ENCODE assay signal across 1 cellular context in the genomic region with DNA sequence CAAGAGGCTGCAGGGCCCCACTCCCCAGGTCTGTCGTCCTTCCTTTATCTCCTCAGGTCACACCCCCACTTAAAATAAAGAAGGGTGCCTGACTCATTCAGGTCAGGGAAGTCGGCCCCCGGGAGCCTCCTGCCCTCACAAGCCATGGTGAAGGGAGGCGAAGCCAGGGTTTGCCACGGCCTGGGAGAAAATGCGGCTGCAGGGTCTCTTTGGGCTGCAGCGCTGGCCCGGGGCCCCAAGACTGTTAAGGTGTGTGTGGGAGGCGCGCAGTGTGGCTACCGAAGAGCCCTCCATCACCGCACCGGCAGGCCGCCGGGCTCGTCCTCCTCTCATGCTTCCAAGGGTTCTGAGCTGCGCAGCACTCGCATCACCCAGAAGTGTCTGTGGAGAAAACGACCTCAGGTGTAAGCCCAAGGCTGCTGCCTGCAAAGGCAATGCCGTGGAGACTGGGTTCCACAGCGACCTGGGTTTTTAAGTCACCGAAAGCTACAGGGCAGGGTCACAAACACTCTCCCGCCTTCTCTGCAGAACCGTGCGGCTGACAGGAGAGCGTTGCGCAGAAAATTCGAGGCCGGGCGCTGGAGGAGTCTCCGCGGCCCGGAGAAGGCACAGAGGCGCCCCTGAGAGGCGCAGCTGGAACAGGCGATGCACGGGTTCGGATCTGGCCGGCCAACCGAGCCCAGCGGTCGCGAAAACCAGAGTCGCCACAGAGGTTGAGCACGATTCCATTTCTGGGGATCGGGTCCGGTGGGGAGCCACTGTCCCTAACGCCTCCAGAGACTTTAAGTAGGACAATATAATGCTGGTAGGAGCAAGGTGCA.
TF ChIP-seq lines count a peak whose summit lies in the region.

No MANE protein-coding gene starts in this region.

TF ChIP-seq in K562, 482 proteins besides CTCF, POLR2A, EP300 and RAD21 (continues in another document):
- TF ChIP-seq, protein P1, sequence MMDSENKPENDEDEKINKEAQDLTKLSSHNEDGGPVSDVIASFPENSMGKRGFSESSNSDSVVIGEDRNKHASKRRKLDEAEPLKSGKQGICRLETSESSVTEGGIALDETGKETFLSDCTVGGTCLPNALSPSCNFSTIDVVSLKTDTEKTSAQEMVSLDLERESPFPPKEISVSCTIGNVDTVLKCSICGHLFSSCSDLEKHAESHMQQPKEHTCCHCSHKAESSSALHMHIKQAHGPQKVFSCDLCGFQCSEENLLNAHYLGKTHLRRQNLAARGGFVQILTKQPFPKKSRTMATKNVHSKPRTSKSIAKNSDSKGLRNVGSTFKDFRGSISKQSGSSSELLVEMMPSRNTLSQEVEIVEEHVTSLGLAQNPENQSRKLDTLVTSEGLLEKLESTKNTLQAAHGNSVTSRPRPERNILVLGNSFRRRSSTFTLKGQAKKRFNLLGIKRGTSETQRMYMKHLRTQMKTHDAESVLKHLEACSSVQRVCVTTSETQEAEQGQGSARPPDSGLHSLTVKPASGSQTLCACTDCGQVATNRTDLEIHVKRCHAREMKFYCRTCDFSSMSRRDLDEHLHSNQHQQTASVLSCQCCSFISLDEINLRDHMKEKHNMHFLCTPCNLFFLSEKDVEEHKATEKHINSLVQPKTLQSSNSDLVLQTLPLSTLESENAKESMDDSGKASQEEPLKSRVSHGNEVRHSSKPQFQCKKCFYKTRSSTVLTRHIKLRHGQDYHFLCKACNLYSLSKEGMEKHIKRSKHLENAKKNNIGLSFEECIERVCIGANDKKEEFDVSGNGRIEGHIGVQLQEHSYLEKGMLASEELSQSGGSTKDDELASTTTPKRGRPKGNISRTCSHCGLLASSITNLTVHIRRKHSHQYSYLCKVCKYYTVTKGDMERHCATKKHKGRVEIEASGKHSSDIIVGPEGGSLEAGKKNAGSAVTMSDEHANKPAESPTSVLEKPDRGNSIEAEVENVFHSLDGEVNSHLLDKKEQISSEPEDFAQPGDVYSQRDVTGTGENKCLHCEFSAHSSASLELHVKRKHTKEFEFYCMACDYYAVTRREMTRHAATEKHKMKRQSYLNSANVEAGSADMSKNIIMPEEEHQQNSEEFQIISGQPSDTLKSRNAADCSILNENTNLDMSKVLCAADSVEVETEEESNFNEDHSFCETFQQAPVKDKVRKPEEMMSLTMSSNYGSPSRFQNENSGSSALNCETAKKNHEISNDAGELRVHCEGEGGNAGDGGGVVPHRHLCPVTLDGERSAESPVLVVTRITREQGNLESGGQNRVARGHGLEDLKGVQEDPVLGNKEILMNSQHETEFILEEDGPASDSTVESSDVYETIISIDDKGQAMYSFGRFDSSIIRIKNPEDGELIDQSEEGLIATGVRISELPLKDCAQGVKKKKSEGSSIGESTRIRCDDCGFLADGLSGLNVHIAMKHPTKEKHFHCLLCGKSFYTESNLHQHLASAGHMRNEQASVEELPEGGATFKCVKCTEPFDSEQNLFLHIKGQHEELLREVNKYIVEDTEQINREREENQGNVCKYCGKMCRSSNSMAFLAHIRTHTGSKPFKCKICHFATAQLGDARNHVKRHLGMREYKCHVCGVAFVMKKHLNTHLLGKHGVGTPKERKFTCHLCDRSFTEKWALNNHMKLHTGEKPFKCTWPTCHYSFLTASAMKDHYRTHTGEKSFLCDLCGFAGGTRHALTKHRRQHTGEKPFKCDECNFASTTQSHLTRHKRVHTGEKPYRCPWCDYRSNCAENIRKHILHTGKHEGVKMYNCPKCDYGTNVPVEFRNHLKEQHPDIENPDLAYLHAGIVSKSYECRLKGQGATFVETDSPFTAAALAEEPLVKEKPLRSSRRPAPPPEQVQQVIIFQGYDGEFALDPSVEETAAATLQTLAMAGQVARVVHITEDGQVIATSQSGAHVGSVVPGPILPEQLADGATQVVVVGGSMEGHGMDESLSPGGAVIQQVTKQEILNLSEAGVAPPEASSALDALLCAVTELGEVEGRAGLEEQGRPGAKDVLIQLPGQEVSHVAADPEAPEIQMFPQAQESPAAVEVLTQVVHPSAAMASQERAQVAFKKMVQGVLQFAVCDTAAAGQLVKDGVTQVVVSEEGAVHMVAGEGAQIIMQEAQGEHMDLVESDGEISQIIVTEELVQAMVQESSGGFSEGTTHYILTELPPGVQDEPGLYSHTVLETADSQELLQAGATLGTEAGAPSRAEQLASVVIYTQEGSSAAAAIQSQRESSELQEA (IDR thresholded peaks at IDR 0.05; ENCODE audit: low read depth): no peak
- TF ChIP-seq, protein P2, sequence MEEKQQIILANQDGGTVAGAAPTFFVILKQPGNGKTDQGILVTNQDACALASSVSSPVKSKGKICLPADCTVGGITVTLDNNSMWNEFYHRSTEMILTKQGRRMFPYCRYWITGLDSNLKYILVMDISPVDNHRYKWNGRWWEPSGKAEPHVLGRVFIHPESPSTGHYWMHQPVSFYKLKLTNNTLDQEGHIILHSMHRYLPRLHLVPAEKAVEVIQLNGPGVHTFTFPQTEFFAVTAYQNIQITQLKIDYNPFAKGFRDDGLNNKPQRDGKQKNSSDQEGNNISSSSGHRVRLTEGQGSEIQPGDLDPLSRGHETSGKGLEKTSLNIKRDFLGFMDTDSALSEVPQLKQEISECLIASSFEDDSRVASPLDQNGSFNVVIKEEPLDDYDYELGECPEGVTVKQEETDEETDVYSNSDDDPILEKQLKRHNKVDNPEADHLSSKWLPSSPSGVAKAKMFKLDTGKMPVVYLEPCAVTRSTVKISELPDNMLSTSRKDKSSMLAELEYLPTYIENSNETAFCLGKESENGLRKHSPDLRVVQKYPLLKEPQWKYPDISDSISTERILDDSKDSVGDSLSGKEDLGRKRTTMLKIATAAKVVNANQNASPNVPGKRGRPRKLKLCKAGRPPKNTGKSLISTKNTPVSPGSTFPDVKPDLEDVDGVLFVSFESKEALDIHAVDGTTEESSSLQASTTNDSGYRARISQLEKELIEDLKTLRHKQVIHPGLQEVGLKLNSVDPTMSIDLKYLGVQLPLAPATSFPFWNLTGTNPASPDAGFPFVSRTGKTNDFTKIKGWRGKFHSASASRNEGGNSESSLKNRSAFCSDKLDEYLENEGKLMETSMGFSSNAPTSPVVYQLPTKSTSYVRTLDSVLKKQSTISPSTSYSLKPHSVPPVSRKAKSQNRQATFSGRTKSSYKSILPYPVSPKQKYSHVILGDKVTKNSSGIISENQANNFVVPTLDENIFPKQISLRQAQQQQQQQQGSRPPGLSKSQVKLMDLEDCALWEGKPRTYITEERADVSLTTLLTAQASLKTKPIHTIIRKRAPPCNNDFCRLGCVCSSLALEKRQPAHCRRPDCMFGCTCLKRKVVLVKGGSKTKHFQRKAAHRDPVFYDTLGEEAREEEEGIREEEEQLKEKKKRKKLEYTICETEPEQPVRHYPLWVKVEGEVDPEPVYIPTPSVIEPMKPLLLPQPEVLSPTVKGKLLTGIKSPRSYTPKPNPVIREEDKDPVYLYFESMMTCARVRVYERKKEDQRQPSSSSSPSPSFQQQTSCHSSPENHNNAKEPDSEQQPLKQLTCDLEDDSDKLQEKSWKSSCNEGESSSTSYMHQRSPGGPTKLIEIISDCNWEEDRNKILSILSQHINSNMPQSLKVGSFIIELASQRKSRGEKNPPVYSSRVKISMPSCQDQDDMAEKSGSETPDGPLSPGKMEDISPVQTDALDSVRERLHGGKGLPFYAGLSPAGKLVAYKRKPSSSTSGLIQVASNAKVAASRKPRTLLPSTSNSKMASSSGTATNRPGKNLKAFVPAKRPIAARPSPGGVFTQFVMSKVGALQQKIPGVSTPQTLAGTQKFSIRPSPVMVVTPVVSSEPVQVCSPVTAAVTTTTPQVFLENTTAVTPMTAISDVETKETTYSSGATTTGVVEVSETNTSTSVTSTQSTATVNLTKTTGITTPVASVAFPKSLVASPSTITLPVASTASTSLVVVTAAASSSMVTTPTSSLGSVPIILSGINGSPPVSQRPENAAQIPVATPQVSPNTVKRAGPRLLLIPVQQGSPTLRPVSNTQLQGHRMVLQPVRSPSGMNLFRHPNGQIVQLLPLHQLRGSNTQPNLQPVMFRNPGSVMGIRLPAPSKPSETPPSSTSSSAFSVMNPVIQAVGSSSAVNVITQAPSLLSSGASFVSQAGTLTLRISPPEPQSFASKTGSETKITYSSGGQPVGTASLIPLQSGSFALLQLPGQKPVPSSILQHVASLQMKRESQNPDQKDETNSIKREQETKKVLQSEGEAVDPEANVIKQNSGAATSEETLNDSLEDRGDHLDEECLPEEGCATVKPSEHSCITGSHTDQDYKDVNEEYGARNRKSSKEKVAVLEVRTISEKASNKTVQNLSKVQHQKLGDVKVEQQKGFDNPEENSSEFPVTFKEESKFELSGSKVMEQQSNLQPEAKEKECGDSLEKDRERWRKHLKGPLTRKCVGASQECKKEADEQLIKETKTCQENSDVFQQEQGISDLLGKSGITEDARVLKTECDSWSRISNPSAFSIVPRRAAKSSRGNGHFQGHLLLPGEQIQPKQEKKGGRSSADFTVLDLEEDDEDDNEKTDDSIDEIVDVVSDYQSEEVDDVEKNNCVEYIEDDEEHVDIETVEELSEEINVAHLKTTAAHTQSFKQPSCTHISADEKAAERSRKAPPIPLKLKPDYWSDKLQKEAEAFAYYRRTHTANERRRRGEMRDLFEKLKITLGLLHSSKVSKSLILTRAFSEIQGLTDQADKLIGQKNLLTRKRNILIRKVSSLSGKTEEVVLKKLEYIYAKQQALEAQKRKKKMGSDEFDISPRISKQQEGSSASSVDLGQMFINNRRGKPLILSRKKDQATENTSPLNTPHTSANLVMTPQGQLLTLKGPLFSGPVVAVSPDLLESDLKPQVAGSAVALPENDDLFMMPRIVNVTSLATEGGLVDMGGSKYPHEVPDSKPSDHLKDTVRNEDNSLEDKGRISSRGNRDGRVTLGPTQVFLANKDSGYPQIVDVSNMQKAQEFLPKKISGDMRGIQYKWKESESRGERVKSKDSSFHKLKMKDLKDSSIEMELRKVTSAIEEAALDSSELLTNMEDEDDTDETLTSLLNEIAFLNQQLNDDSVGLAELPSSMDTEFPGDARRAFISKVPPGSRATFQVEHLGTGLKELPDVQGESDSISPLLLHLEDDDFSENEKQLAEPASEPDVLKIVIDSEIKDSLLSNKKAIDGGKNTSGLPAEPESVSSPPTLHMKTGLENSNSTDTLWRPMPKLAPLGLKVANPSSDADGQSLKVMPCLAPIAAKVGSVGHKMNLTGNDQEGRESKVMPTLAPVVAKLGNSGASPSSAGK (IDR thresholded peaks at IDR 0.05): peak; percentile 36; the same call in 1 of the 2 replicates
- TF ChIP-seq RBFOX2 (IDR thresholded peaks at IDR 0.05; ENCODE audit: low read depth, low read length): 0 out of 2 replicates have a peak, but pooled peaks have one; percentile 10
- no peak for TF ChIP-seq PTTG1 (tag; IDR thresholded peaks at IDR 0.05; ENCODE audit: low read depth)
- TF ChIP-seq RFX7 (CRISPR knock-in tag; IDR thresholded peaks at IDR 0.05): no peak
- no peak for TF ChIP-seq ZNF239 (CRISPR knock-in tag; IDR thresholded peaks at IDR 0.05)
- no peak for TF ChIP-seq RCOR1 (IDR thresholded peaks at IDR 0.05; ENCODE audit: borderline replicate concordance in 1 of 2, low read depth in 2 of 2, low read length in 2 of 2)
- peak; percentile 24; the same call in 1 of the 2 replicates for TF ChIP-seq ZBTB7A (IDR thresholded peaks at IDR 0.05; ENCODE audit: borderline replicate concordance, control insufficient read depth, low read depth, low read length)
- peak; percentile 80 for TF ChIP-seq ZKSCAN1 (IDR thresholded peaks at IDR 0.05; ENCODE audit: low read depth, low read length)
- TF ChIP-seq, protein P3, sequence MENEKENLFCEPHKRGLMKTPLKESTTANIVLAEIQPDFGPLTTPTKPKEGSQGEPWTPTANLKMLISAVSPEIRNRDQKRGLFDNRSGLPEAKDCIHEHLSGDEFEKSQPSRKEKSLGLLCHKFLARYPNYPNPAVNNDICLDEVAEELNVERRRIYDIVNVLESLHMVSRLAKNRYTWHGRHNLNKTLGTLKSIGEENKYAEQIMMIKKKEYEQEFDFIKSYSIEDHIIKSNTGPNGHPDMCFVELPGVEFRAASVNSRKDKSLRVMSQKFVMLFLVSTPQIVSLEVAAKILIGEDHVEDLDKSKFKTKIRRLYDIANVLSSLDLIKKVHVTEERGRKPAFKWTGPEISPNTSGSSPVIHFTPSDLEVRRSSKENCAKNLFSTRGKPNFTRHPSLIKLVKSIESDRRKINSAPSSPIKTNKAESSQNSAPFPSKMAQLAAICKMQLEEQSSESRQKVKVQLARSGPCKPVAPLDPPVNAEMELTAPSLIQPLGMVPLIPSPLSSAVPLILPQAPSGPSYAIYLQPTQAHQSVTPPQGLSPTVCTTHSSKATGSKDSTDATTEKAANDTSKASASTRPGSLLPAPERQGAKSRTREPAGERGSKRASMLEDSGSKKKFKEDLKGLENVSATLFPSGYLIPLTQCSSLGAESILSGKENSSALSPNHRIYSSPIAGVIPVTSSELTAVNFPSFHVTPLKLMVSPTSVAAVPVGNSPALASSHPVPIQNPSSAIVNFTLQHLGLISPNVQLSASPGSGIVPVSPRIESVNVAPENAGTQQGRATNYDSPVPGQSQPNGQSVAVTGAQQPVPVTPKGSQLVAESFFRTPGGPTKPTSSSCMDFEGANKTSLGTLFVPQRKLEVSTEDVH (IDR thresholded peaks at IDR 0.05; ENCODE audit: low read depth, partially characterized antibody): no peak
- TF ChIP-seq RB1 (IDR thresholded peaks at IDR 0.05; ENCODE audit: low read depth): no peak
- TF ChIP-seq DACH1 (IDR thresholded peaks at IDR 0.05; ENCODE audit: partially characterized antibody): no peak
- 0 out of 2 replicates have a peak, but pooled peaks have one; percentile 60 for TF ChIP-seq RBM14 (IDR thresholded peaks at IDR 0.05; ENCODE audit: borderline replicate concordance, insufficient read depth, low read depth, low read length)
- TF ChIP-seq TAF1 (IDR thresholded peaks at IDR 0.05; ENCODE audit: control insufficient read depth, extremely low read depth, insufficient read depth, low read length, severe bottlenecking): no peak
- no peak for TF ChIP-seq MCM3 (IDR thresholded peaks at IDR 0.05)
- TF ChIP-seq ZNF75A (CRISPR knock-in tag; IDR thresholded peaks at IDR 0.05): no peak
- TF ChIP-seq NCOA4 (IDR thresholded peaks at IDR 0.05; ENCODE audit: partially characterized antibody): no peak
- TF ChIP-seq, protein P4, sequence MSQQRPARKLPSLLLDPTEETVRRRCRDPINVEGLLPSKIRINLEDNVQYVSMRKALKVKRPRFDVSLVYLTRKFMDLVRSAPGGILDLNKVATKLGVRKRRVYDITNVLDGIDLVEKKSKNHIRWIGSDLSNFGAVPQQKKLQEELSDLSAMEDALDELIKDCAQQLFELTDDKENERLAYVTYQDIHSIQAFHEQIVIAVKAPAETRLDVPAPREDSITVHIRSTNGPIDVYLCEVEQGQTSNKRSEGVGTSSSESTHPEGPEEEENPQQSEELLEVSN (IDR thresholded peaks at IDR 0.05; ENCODE audit: borderline replicate concordance in 1 of 2, extremely low read depth in 1 of 2, insufficient read depth in 1 of 2, insufficient read length in 1 of 2, low read depth in 1 of 2, low read length in 1 of 2, poor library complexity in 1 of 2, severe bottlenecking in 1 of 2): peak in 1 of 2 experiments; percentile 73
- no peak for TF ChIP-seq TBL1XR1 (IDR thresholded peaks at IDR 0.05; ENCODE audit: low read length in 2 of 2)
- no peak for TF ChIP-seq ZC3H11A (IDR thresholded peaks at IDR 0.05; ENCODE audit: low read depth, low read length)
- no peak for TF ChIP-seq STAG1 (CRISPR knock-in tag; IDR thresholded peaks at IDR 0.05; ENCODE audit: borderline replicate concordance)
- no peak for TF ChIP-seq LCOR (CRISPR knock-in tag; IDR thresholded peaks at IDR 0.05)
- no peak for TF ChIP-seq MAFF (IDR thresholded peaks at IDR 0.05; ENCODE audit: low read length)
